In the genomic region with DNA sequence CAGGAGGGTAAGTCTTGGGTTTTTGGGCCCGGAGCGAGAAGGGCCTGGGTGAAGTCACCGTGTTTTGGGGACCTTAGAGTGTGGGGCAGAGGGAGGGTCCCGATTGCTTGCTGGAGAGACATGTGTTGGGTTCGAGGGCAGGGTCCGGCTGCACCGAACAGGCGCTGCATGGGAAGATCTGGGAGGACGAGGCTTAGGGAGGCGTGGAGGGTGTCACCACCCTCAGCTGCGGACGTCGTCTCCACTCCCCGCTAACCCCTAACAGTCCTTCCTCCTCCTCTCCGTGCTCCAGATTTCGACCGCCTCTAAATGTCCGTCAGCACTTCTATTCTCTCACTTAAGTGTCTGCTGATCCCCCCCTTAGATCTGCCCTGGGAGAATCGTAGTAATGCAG, we compare ENCODE assay signal across 9 cellular contexts. TPM values are rescaled to one million over a fixed set of nuclear protein-coding genes. Genes with fewer than 3 reads are reported as not detected.
DNase-seq lines count a peak whose midpoint lies in the region; ATAC-seq, FAIRE-seq and TF ChIP-seq lines count a peak whose summit lies in the region.
"Not testable (repeated sequence)": the region's sequence is repeated elsewhere in the genome, so short reads cannot be mapped to it uniquely, and the experiment has no call there.
"Had no signal": no experiment of that assay in that cellular context is flagged by ENCODE, and none has a peak within 500 bp of the region (broad histone marks: within the 10 kb centered on the region; RNA-seq: fewer than 3 reads in every experiment).

No MANE protein-coding gene starts in this region.

- TF ChIP-seq EP300 in GM12878 (IDR thresholded peaks at IDR 0.05; ENCODE audit: borderline replicate concordance in 1 of 2, control insufficient read depth in 1 of 2, low read depth in 2 of 2, low read length in 2 of 2): not testable (repeated sequence)

- CTCF ChIA-PET in CD4-positive, alpha-beta memory T cell (lab: Charles Lee; ENCODE audit: partially characterized antibody); GM12878 (lab: Yijun Ruan, JAX): not testable (repeated sequence)

- not testable (repeated sequence) for H3K9me2 ChIP-seq in Karpas-422 (replicated peaks; ENCODE audit: insufficient read depth, low read length)

- TF ChIP-seq RAD21 in GM12878 (IDR thresholded peaks at IDR 0.05; ENCODE audit: insufficient read depth, low read depth, low read length); liver (IDR thresholded peaks at IDR 0.05): not testable (repeated sequence)

- H3K4me1 Mint-ChIP-seq in CD4-positive, alpha-beta memory T cell: peaks cover 9 to 35% (median 21%) of the 10 kb centered on the region in 4 donors

- peak overlapping the region; percentile 69 for H3K27ac ChIP-seq in CD4-positive, alpha-beta memory T cell (ENCODE audit: low read depth, low read length)
- peak overlapping the region; percentile 54; the same call in 1 of the 2 replicates for H3K27ac ChIP-seq in Karpas-422 (ENCODE audit: low read length)
- H3K27ac ChIP-seq in GM12878 (ENCODE audit: control insufficient read depth, insufficient read depth): peak overlapping the region; percentile 70; the same call in 1 of the 2 replicates
- H3K27ac ChIP-seq in liver (ENCODE audit: low read depth in 1 of 2, low read length in 2 of 2): peak overlapping the region; percentile 92
- H3K27ac ChIP-seq in pancreas: peak overlapping the region; percentile 73 to 92 (median 84)
- H3K27ac ChIP-seq in thoracic aorta: peak overlapping the region; percentile 92 to 93

- WGBS in GM12878 (ENCODE audit: insufficient coverage, insufficient replicate concordance, low lambda C conversion rate, missing lambda C conversion rate): 1% methylated on average over 17 of the region's 19 CpGs
- 0% methylated on average over 19 of the region's 19 CpGs for WGBS in liver
- 0% methylated on average over 17 to 19 of the region's 19 CpGs for WGBS in pancreas, 2 donors

- peak overlapping the region; percentile 63 to 91 (median 89) for H3K27ac Mint-ChIP-seq in CD4-positive, alpha-beta memory T cell

- SMC1A ChIA-PET in GM12878 (lab: Charles Lee; ENCODE audit: uncharacterized antibody, unreplicated experiment): not testable (repeated sequence)

- not testable (repeated sequence) for H3K4me1 ChIP-seq in CD4-positive, alpha-beta memory T cell (ENCODE audit: insufficient read depth, low read length); Karpas-422 (ENCODE audit: low read length); GM12878 (ENCODE audit: control insufficient read depth, insufficient read depth, low read length); liver (ENCODE audit: control insufficient read depth in 4 of 4, insufficient read depth in 4 of 4, low read length in 3 of 4); pancreas; thoracic aorta (ENCODE audit: control insufficient read depth in 1 of 2, low read depth in 2 of 2)

- in situ Hi-C loops in GM12878 (cut with MboI): not testable (repeated sequence)

- peak in 2 of 5 donors; percentile 1 to 30 for DNase-seq in CD4-positive, alpha-beta memory T cell
- peak; percentile 44 for DNase-seq in Karpas-422
- not testable (repeated sequence) for DNase-seq in GM12878 (ENCODE audit: low read depth, low spot score); fibroblast of mammary gland (ENCODE audit: low read depth); pancreas; thoracic aorta (ENCODE audit: low spot score)

- intact Hi-C loops in CD4-positive, alpha-beta memory T cell (cut with micrococcal nuclease); GM12878 (cut with micrococcal nuclease; ENCODE audit: unreplicated experiment); pancreas (cut with DNase I): not testable (repeated sequence)

- H2AFZ ChIP-seq in Karpas-422 (ENCODE audit: low read length); GM12878 (ENCODE audit: control insufficient read depth, low read depth, low read length): not testable (repeated sequence)

- not testable (repeated sequence) for BruUV-seq in GM12878 (replicated peaks; lab: Mats Ljungman, UMichigan)

- POLR2A ChIA-PET in CD4-positive, alpha-beta memory T cell (lab: Charles Lee; ENCODE audit: partially characterized antibody); GM12878 (lab: Charles Lee): not testable (repeated sequence)

- not testable (repeated sequence) for H3K9me3 Mint-ChIP-seq in CD4-positive, alpha-beta memory T cell

- not testable (repeated sequence) for FAIRE-seq in GM12878 (lab: Jason Lieb, UNC); pancreas (lab: Jason Lieb, UNC)

- not testable (repeated sequence) for TF ChIP-seq CTCF in WI38 (IDR thresholded peaks at IDR 0.05; ENCODE audit: low read depth, low read length); GM12878 (IDR thresholded peaks at IDR 0.05 in 2 of 3, conservative IDR thresholded peaks at IDR 0.05 in 1 of 3; ENCODE audit: control insufficient read depth in 2 of 3, extremely low read depth in 1 of 3, insufficient read depth in 1 of 3, low read depth in 3 of 3, low read length in 3 of 3); fibroblast of mammary gland (conservative IDR thresholded peaks at IDR 0.05; ENCODE audit: control insufficient read depth, insufficient read depth, low read depth, low read length); liver (IDR thresholded peaks at IDR 0.05; ENCODE audit: low read depth, low read length, missing input control); pancreas (IDR thresholded peaks at IDR 0.05); thoracic aorta (IDR thresholded peaks at IDR 0.05)

- H3K4me2 ChIP-seq in Karpas-422 (ENCODE audit: low read depth, low read length, poor library complexity, severe bottlenecking) (peak overlapping the region; percentile 67), GM12878 (ENCODE audit: control insufficient read depth, insufficient read depth) (peak overlapping the region; percentile 44)

- not testable (repeated sequence) for TF ChIP-seq POLR2A in GM12878 (IDR thresholded peaks at IDR 0.05; ENCODE audit: low read depth, low read length)

- peak; percentile 8; the same call in 2 of the 3 replicates for ATAC-seq in GM12878
- ATAC-seq in pancreas; thoracic aorta (ENCODE audit: insufficient number of reproducible peaks, low FRiP score, low read depth): not testable (repeated sequence)

- H3K4me3 ChIP-seq in CD4-positive, alpha-beta memory T cell (ENCODE audit: low read length in 2 of 2): peak overlapping the region in 1 of 2 donors; percentile 64
- H3K4me3 ChIP-seq in Karpas-422 (ENCODE audit: low read length) (peak overlapping the region; percentile 77), WI38 (ENCODE audit: low read depth, low read length) (peak overlapping the region; percentile 73), GM12878 (peak overlapping the region; percentile 73), fibroblast of mammary gland (ENCODE audit: control insufficient read depth, low read depth, low read length) (peak overlapping the region; percentile 65), liver (ENCODE audit: low read depth in 1 of 3, low read length in 3 of 3) (peak overlapping the region; percentile 72 to 84 (median 83)), pancreas (peak overlapping the region; percentile 86 to 94 (median 90)), thoracic aorta (peak overlapping the region; percentile 95)

- peaks cover 10 to 16% of the 10 kb centered on the region in 2 donors for H3K36me3 Mint-ChIP-seq in CD4-positive, alpha-beta memory T cell

- H4K20me1 ChIP-seq in Karpas-422 (ENCODE audit: insufficient read depth, low read depth, low read length); GM12878 (ENCODE audit: control insufficient read depth, insufficient read depth): not testable (repeated sequence)

- not testable (repeated sequence) for H3K9me3 ChIP-seq in CD4-positive, alpha-beta memory T cell (ENCODE audit: control insufficient read depth in 1 of 2, low read length in 2 of 2); Karpas-422 (ENCODE audit: low read length); GM12878 (replicated peaks; ENCODE audit: control insufficient read depth, insufficient read depth, low read length); liver (ENCODE audit: control insufficient read depth in 4 of 4, low read length in 3 of 4); pancreas; thoracic aorta

- H3K9ac ChIP-seq in Karpas-422 (ENCODE audit: low read length) (peak overlapping the region; percentile 96), GM12878 (ENCODE audit: control insufficient read depth, insufficient read depth, low read length) (peak overlapping the region; percentile 76), liver (ENCODE audit: low read depth in 1 of 2, low read length in 2 of 2) (peak overlapping the region; percentile 78 to 79)

- H3K4me3 Mint-ChIP-seq in CD4-positive, alpha-beta memory T cell: peak overlapping the region; percentile 91 to 95 (median 94)

- H3K79me2 ChIP-seq in Karpas-422 (ENCODE audit: low read length) (peaks cover 37% of the 10 kb centered on the region), GM12878 (ENCODE audit: control insufficient read depth, insufficient read depth, low read length) (peaks cover 22% of the 10 kb centered on the region)

- not testable (repeated sequence) for H3K27me3 Mint-ChIP-seq in CD4-positive, alpha-beta memory T cell

- H3K36me3 ChIP-seq in CD4-positive, alpha-beta memory T cell (ENCODE audit: insufficient read depth, low read length); Karpas-422 (ENCODE audit: insufficient read depth, low read length); GM12878 (ENCODE audit: control insufficient read depth in 2 of 2, insufficient read depth in 2 of 2, low read length in 1 of 2); liver (ENCODE audit: control insufficient read depth in 4 of 4, insufficient read depth in 3 of 4, low read depth in 1 of 4, low read length in 3 of 4); pancreas; thoracic aorta: not testable (repeated sequence)

- H3K27me3 ChIP-seq in CD4-positive, alpha-beta memory T cell (ENCODE audit: insufficient read depth, low read length); Karpas-422 (ENCODE audit: low read length); GM12878 (replicated peaks in 1 of 2; ENCODE audit: control insufficient read depth in 2 of 2, insufficient read depth in 2 of 2, low read length in 1 of 2); liver (ENCODE audit: control insufficient read depth in 4 of 4, insufficient read depth in 4 of 4, low read length in 3 of 4); pancreas; thoracic aorta (replicated peaks; ENCODE audit: insufficient read depth): not testable (repeated sequence)

- RAD21 ChIA-PET in GM12878 (lab: Charles Lee; ENCODE audit: unreplicated experiment): not testable (repeated sequence)

RNA-seq across cellular contexts. Expression of gene SPDYE16, which starts 6.8 kb away (rescaled TPM):
- 1 to 10 TPM in 1 of 2 experiments, under 1 TPM in 1; 0.73 to 1.1 TPM for total RNA-seq in CD4-positive, alpha-beta memory T cell
- under 1 TPM in 1 of 2 donors, not detected in 1; 0.21 TPM for polyA plus RNA-seq in CD4-positive, alpha-beta memory T cell
- not detected in 2 replicates for total RNA-seq in Karpas-422 (2014; rRNA removed; shearing (Covaris generic); ENCODE audit: low replicate concordance)
- total RNA-seq in GM12878 (2013; cell fraction: nucleolus; rRNA removed): 0.17 TPM in 1 of 2 replicates, not detected in the other
- total RNA-seq in GM12878 (2014; rRNA removed) (not detected in 2 replicates), GM12878 (2014; rRNA removed; fragmentation: Illumina TruSeq; extraction: Trizol) (0.18 and 0.22 TPM in 2 replicates), GM12878 (2021) (0.26 TPM in 1 of 2 replicates, not detected in the other), liver (under 1 TPM; 0.17 to 0.28 TPM), pancreas (under 1 TPM in 5 of 6 donors, not detected in 1; 0.09 to 0.67 (median 0.37) TPM), thoracic aorta (1 to 10 TPM in 1 of 2 donors, under 1 TPM in 1; 0.28 to 1.4 TPM)
- polyA plus RNA-seq in GM12878 (2011; ENCODE audit: low read depth): not detected
- polyA plus RNA-seq in GM12878 (2011; rRNA removed) (0.05 and 0.10 TPM in 2 replicates), GM12878 (2014; fragmentation: Illumina TruSeq; extraction: Trizol) (0.07 TPM in 1 of 2 replicates, not detected in the other), GM12878 (2014; fragmentation: Nextera tagmentation; extraction: Ambion mirVana) (under 1 TPM; 0.04 to 0.05 TPM), GM12878 (2014; rRNA removed) (0.03 and 0.04 TPM in 2 replicates), GM12878 (2016; fragmentation: Nextera tagmentation; extraction: Ambion mirVana) (under 1 TPM; 0.67 to 0.92 TPM), liver (under 1 TPM; 0.05 to 0.50 TPM), pancreas (under 1 TPM; 0.19 to 0.61 TPM)
- 0.09 TPM in 1 of 2 replicates, not detected in the other for polyA plus RNA-seq in GM12878 (2011; cell fraction: cytosol; rRNA removed)
- polyA plus RNA-seq in GM12878 (2011; cell fraction: nucleus; rRNA removed): 0.06 and 0.61 TPM in 2 replicates
- 0.38 and 0.60 TPM in 2 replicates for polyA plus RNA-seq in GM12878 (2012)
- 0.10 and 0.15 TPM in 2 replicates for polyA minus RNA-seq in GM12878 (2011; rRNA and poly(A)+ RNA removed)
- not detected in 2 replicates for polyA minus RNA-seq in GM12878 (2011; cell fraction: cytosol; rRNA and poly(A)+ RNA removed)
- polyA minus RNA-seq in GM12878 (2011; cell fraction: nucleus; rRNA and poly(A)+ RNA removed): 0.12 TPM in 1 of 2 replicates, not detected in the other
- total RNA-seq: lung microvascular endothelial cell had no signal

RNA-seq across cellular contexts. Expression of gene UPK3B, which starts 39.5 kb away (rescaled TPM):
- 1 to 10 TPM; 2.7 to 3.3 TPM for total RNA-seq in CD4-positive, alpha-beta memory T cell
- not detected for polyA plus RNA-seq in CD4-positive, alpha-beta memory T cell
- 0.26 TPM in 1 of 2 replicates, not detected in the other for total RNA-seq in Karpas-422 (2014; rRNA removed; shearing (Covaris generic); ENCODE audit: low replicate concordance)
- total RNA-seq in GM12878 (2013; cell fraction: nucleolus; rRNA removed): 1.2 and 2.6 TPM in 2 replicates
- 0.71 TPM in 1 of 2 replicates, not detected in the other for total RNA-seq in GM12878 (2014; rRNA removed)
- 0.18 and 0.27 TPM in 2 replicates for total RNA-seq in GM12878 (2014; rRNA removed; fragmentation: Illumina TruSeq; extraction: Trizol)
- 0.72 and 1.3 TPM in 2 replicates for total RNA-seq in GM12878 (2021)
- not detected for polyA plus RNA-seq in GM12878 (2011; ENCODE audit: low read depth)
- 0.16 TPM in 1 of 2 replicates, not detected in the other for polyA plus RNA-seq in GM12878 (2011; rRNA removed)
- not detected in 2 replicates for polyA plus RNA-seq in GM12878 (2011; cell fraction: cytosol; rRNA removed)
- 0.39 and 0.43 TPM in 2 replicates for polyA plus RNA-seq in GM12878 (2011; cell fraction: nucleus; rRNA removed)
- 0.09 and 0.10 TPM in 2 replicates for polyA plus RNA-seq in GM12878 (2012)
- polyA plus RNA-seq in GM12878 (2014; fragmentation: Illumina TruSeq; extraction: Trizol): not detected in 2 replicates
- not detected for polyA plus RNA-seq in GM12878 (2014; fragmentation: Nextera tagmentation; extraction: Ambion mirVana)
- not detected in 2 replicates for polyA plus RNA-seq in GM12878 (2014; rRNA removed)
- under 1 TPM; 0.26 to 0.35 TPM for polyA plus RNA-seq in GM12878 (2016; fragmentation: Nextera tagmentation; extraction: Ambion mirVana)
- 0.05 TPM in 1 of 2 replicates, not detected in the other for polyA minus RNA-seq in GM12878 (2011; rRNA and poly(A)+ RNA removed)
- polyA minus RNA-seq in GM12878 (2011; cell fraction: cytosol; rRNA and poly(A)+ RNA removed): not detected in 2 replicates
- 1.5 and 3.5 TPM in 2 replicates for polyA minus RNA-seq in GM12878 (2011; cell fraction: nucleus; rRNA and poly(A)+ RNA removed)
- under 1 TPM; 0.33 to 0.42 TPM for total RNA-seq in liver
- polyA plus RNA-seq in liver: under 1 TPM; 0.08 to 0.38 TPM
- total RNA-seq in pancreas: 1 to 10 TPM in 2 of 6 donors, under 1 TPM in 4; 0.41 to 2.3 (median 0.89) TPM
- 1 to 10 TPM; 2.9 to 3.2 TPM for polyA plus RNA-seq in pancreas
- 1 to 10 TPM; 3.9 to 5.1 TPM for total RNA-seq in thoracic aorta
